12 cellular contexts compared by ENCODE assay signal in the genomic region with DNA sequence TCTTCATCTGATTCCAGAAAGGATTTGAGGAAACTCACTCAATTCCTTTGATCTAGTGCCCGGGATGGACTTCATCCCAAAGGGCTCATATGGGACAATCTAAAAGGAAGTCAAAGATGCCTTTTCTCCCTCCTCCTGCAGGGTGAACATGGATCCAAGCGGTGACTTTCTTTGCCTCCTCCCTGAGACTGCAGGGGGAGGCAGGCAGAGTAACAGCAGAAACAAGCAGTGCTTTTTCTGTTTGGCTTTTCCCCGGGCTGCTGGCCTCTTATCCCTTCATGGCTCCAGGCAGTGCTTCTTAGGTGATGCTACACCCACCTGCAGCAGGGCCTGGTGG. TPM values are rescaled to one million over a fixed set of nuclear protein-coding genes. Genes with fewer than 3 reads are reported as not detected.
A peak's percentile ranks its signal among the peaks of the same experiment; 100 is the strongest.
DNase-seq lines count a peak whose midpoint lies in the region; ATAC-seq and TF ChIP-seq lines count a peak whose summit lies in the region.
"Had no signal": no experiment of that assay in that cellular context is flagged by ENCODE, and none has a peak within 500 bp of the region (broad histone marks: within the 10 kb centered on the region; RNA-seq: fewer than 3 reads in every experiment).

No MANE protein-coding gene starts in this region.

- H3K27ac Mint-ChIP-seq in nephron progenitor cell, result peak overlapping the region; percentile 3
- no peak overlapping the region for H3K27ac Mint-ChIP-seq in activated naive CD8-positive, alpha-beta T cell treated with anti-CD3 and anti-CD28 coated beads for 36 hours
- H3K27ac Mint-ChIP-seq: activated T-helper 2 cell treated with anti-CD3 and anti-CD28 coated beads, Interferon-gamma antibody, Interleukin-2, Interleukin-4, amounts not matched to agents 10 μg/mL and 5 μg/mL and 100 μg/mL, durations not matched to agents 14 hours and 24 hours and 36 hours had no signal

- peaks cover 3% of the 10 kb centered on the region for H3K27me3 Mint-ChIP-seq in nephron progenitor cell (ENCODE audit: low read depth, poor library complexity)
- H3K27me3 Mint-ChIP-seq in activated naive CD8-positive, alpha-beta T cell treated with anti-CD3 and anti-CD28 coated beads for 36 hours, result no peaks in the 10 kb centered on the region

- peak overlapping the region; percentile 73 for H3K4me2 ChIP-seq in DOHH2 (ENCODE audit: low read length)

- H4K20me1 ChIP-seq in DOHH2 (ENCODE audit: control insufficient read depth, insufficient read depth, low read depth, low read length), result no peaks in the 10 kb centered on the region

- peaks cover 20% of the 10 kb centered on the region for H3K4me1 Mint-ChIP-seq in nephron progenitor cell
- H3K4me1 Mint-ChIP-seq in activated naive CD8-positive, alpha-beta T cell treated with anti-CD3 and anti-CD28 coated beads for 36 hours, result peaks cover 8% of the 10 kb centered on the region

- H3K4me3 ChIP-seq in DOHH2 (ENCODE audit: low read length) (peak overlapping the region; percentile 67), brain microvascular endothelial cell (ENCODE audit: low read depth, low read length) (no peak overlapping the region)
- H3K4me3 ChIP-seq: HAP-1, spleen had no signal

- H3F3A ChIP-seq in DOHH2 (ENCODE audit: control insufficient read depth, insufficient read depth), result peaks cover 32% of the 10 kb centered on the region

- H3K4me3 Mint-ChIP-seq in nephron progenitor cell, result no peak overlapping the region
- H3K4me3 Mint-ChIP-seq in activated naive CD8-positive, alpha-beta T cell treated with anti-CD3 and anti-CD28 coated beads for 36 hours, result no peak overlapping the region

- no peaks in the 10 kb centered on the region for H3K36me3 Mint-ChIP-seq in nephron progenitor cell (ENCODE audit: low read depth)
- H3K36me3 Mint-ChIP-seq in activated naive CD8-positive, alpha-beta T cell treated with anti-CD3 and anti-CD28 coated beads for 36 hours, result no peaks in the 10 kb centered on the region

- H3K36me3 ChIP-seq in DOHH2 (ENCODE audit: control insufficient read depth, low read length) (0 out of 2 replicates have a peak, but pooled peaks cover 2% of the 10 kb centered on the region), brain microvascular endothelial cell (replicated peaks) (no peaks in the 10 kb centered on the region)
- H3K36me3 ChIP-seq: HAP-1, spleen had no signal

- TF ChIP-seq CTCF in DOHH2 (IDR thresholded peaks at IDR 0.05; ENCODE audit: low read depth, low read length, poor library complexity, severe bottlenecking) (no peak), brain microvascular endothelial cell (IDR thresholded peaks at IDR 0.05; ENCODE audit: low read depth, low read length, missing control alignments) (peak; percentile 53), nephron progenitor cell (IDR thresholded peaks at IDR 0.05) (no peak)

- H3K79me2 ChIP-seq in DOHH2 (ENCODE audit: control insufficient read depth, low read length), result no peaks in the 10 kb centered on the region

- no peak for ATAC-seq in stimulated activated naive CD8-positive, alpha-beta T cell treated with anti-CD3 and anti-CD28 coated beads, Interleukin-15, Interleukin-2, amounts not matched to agents 100 U/mL and 50 U/mL, for 24 hours

- no peaks in the 10 kb centered on the region for H3K9me3 ChIP-seq in DOHH2 (ENCODE audit: control insufficient read depth, insufficient read depth, low read length)
- H3K9me3 ChIP-seq: HAP-1, spleen had no signal

- H3K27ac ChIP-seq in DOHH2 (ENCODE audit: low read depth, low read length) (peak overlapping the region; percentile 98), brain microvascular endothelial cell (no peak overlapping the region)
- H3K27ac ChIP-seq: spleen had no signal

- H3K9me3 Mint-ChIP-seq in nephron progenitor cell, result no peaks in the 10 kb centered on the region
- no peaks in the 10 kb centered on the region for H3K9me3 Mint-ChIP-seq in activated naive CD8-positive, alpha-beta T cell treated with anti-CD3 and anti-CD28 coated beads for 36 hours
- H3K9me3 Mint-ChIP-seq: activated T-helper 2 cell treated with anti-CD3 and anti-CD28 coated beads, Interferon-gamma antibody, Interleukin-2, Interleukin-4, amounts not matched to agents 10 μg/mL and 5 μg/mL and 100 μg/mL, durations not matched to agents 14 hours and 24 hours and 36 hours had no signal

- H3K4me1 ChIP-seq in DOHH2 (ENCODE audit: control insufficient read depth, low read length), result peaks cover 92% of the 10 kb centered on the region
- H3K4me1 ChIP-seq: HAP-1 had no signal

- DNase-seq in HuH-7 (ENCODE audit: low spot score) (peak; percentile 37), brain microvascular endothelial cell (no peak), nephron progenitor cell (no peak)
- no peak for DNase-seq in stimulated activated naive CD8-positive, alpha-beta T cell treated with anti-CD3 and anti-CD28 coated beads, Interleukin-15, Interleukin-2, amounts not matched to agents 100 U/mL and 50 U/mL, for 24 hours
- no peak for DNase-seq in activated naive CD8-positive, alpha-beta T cell treated with anti-CD3 and anti-CD28 coated beads for 36 hours
- DNase-seq in stimulated activated CD8-positive, alpha-beta memory T cell treated with anti-CD3 and anti-CD28 coated beads, Interleukin-4, amount 100 ng/mL, for 48 hours, result no peak
- DNase-seq: midbrain, NCI-H1436, spleen had no signal

- no peaks in the 10 kb centered on the region for H3K9me2 ChIP-seq in DOHH2 (replicated peaks; ENCODE audit: control insufficient read depth, low read length)

- in situ Hi-C loops in brain microvascular endothelial cell (cut with HindIII; ENCODE audit: low pct_ligation_motif_present, low sequenced_read_pairs), result no loop called here

- H3K27me3 ChIP-seq in DOHH2 (ENCODE audit: control insufficient read depth, low read length) (no peaks in the 10 kb centered on the region), brain microvascular endothelial cell (replicated peaks) (no peaks in the 10 kb centered on the region)
- H3K27me3 ChIP-seq: spleen had no signal

RNA-seq across cellular contexts. Expression of a gene that starts 10.0 kb away (rescaled TPM):
- 1 to 10 TPM; 2.2 to 2.3 TPM for total RNA-seq in activated naive CD8-positive, alpha-beta T cell treated with anti-CD3 and anti-CD28 coated beads for 36 hours
